1 cellular context compared by ENCODE assay signal in the genomic region with DNA sequence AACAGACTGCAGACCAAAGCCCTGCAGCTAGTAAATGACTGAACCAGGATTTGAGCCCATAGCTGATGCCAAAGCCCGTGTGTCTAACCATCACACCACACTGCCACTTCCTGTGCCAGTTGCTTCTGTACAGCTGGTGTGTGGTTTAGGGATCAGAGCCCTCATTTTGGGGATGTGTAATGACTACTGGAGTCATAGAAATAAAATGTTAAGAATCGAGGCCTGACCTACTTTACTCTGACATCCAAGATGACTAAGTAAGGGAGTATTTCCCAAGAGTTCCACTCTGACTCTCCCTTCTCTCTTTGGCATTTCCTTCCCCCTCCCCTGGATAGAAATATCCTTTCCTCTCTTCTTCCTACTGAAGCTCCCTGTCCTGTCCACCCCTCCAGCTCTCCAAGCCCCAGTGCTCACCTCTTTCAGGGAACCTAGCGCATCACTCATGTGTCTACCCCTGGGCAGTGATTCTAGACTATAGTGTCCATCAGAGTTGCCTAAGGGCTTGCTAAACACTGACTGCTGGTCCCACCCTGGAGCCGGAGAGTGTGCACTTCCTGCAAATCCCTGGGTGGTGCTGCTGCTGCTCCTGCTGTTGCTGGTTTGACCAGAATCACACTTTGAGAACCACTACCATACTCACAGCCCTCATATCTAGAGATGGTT.
A peak's percentile ranks its signal among the peaks of the same experiment; 100 is the strongest.
TF ChIP-seq lines count a peak whose summit lies in the region.

No MANE protein-coding gene starts in this region.

TF ChIP-seq in GM12878, 131 proteins besides CTCF, POLR2A, EP300 and RAD21 (continued from another document):
- TF ChIP-seq, protein P1, sequence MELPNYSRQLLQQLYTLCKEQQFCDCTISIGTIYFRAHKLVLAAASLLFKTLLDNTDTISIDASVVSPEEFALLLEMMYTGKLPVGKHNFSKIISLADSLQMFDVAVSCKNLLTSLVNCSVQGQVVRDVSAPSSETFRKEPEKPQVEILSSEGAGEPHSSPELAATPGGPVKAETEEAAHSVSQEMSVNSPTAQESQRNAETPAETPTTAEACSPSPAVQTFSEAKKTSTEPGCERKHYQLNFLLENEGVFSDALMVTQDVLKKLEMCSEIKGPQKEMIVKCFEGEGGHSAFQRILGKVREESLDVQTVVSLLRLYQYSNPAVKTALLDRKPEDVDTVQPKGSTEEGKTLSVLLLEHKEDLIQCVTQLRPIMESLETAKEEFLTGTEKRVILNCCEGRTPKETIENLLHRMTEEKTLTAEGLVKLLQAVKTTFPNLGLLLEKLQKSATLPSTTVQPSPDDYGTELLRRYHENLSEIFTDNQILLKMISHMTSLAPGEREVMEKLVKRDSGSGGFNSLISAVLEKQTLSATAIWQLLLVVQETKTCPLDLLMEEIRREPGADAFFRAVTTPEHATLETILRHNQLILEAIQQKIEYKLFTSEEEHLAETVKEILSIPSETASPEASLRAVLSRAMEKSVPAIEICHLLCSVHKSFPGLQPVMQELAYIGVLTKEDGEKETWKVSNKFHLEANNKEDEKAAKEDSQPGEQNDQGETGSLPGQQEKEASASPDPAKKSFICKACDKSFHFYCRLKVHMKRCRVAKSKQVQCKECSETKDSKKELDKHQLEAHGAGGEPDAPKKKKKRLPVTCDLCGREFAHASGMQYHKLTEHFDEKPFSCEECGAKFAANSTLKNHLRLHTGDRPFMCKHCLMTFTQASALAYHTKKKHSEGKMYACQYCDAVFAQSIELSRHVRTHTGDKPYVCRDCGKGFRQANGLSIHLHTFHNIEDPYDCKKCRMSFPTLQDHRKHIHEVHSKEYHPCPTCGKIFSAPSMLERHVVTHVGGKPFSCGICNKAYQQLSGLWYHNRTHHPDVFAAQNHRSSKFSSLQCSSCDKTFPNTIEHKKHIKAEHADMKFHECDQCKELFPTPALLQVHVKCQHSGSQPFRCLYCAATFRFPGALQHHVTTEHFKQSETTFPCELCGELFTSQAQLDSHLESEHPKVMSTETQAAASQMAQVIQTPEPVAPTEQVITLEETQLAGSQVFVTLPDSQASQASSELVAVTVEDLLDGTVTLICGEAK (IDR thresholded peaks at IDR 0.05; ENCODE audit: borderline replicate concordance): no peak
- no peak for TF ChIP-seq RFX5 (IDR thresholded peaks at IDR 0.05; ENCODE audit: low read depth, low read length)
- TF ChIP-seq ZNF384 (IDR thresholded peaks at IDR 0.05; ENCODE audit: borderline replicate concordance, low read depth, low read length): no peak
- TF ChIP-seq, protein P2, sequence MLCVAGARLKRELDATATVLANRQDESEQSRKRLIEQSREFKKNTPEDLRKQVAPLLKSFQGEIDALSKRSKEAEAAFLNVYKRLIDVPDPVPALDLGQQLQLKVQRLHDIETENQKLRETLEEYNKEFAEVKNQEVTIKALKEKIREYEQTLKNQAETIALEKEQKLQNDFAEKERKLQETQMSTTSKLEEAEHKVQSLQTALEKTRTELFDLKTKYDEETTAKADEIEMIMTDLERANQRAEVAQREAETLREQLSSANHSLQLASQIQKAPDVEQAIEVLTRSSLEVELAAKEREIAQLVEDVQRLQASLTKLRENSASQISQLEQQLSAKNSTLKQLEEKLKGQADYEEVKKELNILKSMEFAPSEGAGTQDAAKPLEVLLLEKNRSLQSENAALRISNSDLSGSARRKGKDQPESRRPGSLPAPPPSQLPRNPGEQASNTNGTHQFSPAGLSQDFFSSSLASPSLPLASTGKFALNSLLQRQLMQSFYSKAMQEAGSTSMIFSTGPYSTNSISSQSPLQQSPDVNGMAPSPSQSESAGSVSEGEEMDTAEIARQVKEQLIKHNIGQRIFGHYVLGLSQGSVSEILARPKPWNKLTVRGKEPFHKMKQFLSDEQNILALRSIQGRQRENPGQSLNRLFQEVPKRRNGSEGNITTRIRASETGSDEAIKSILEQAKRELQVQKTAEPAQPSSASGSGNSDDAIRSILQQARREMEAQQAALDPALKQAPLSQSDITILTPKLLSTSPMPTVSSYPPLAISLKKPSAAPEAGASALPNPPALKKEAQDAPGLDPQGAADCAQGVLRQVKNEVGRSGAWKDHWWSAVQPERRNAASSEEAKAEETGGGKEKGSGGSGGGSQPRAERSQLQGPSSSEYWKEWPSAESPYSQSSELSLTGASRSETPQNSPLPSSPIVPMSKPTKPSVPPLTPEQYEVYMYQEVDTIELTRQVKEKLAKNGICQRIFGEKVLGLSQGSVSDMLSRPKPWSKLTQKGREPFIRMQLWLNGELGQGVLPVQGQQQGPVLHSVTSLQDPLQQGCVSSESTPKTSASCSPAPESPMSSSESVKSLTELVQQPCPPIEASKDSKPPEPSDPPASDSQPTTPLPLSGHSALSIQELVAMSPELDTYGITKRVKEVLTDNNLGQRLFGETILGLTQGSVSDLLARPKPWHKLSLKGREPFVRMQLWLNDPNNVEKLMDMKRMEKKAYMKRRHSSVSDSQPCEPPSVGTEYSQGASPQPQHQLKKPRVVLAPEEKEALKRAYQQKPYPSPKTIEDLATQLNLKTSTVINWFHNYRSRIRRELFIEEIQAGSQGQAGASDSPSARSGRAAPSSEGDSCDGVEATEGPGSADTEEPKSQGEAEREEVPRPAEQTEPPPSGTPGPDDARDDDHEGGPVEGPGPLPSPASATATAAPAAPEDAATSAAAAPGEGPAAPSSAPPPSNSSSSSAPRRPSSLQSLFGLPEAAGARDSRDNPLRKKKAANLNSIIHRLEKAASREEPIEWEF (IDR thresholded peaks at IDR 0.05; ENCODE audit: insufficient replicate concordance, low read depth, low read length): no peak
- TF ChIP-seq EED (IDR thresholded peaks at IDR 0.05; ENCODE audit: low read depth): peak; percentile 68
- TF ChIP-seq HDAC6 (IDR thresholded peaks at IDR 0.05; ENCODE audit: unreplicated experiment): no peak
- TF ChIP-seq POU2F2 (IDR thresholded peaks at IDR 0.05; ENCODE audit: borderline replicate concordance, low read depth, low read length): no peak
- TF ChIP-seq IKZF1 (conservative IDR thresholded peaks at IDR 0.05): 0 out of 2 replicates have a peak, but pooled peaks have one; percentile 13
